2 cellular contexts compared by ENCODE assay signal in the genomic region with DNA sequence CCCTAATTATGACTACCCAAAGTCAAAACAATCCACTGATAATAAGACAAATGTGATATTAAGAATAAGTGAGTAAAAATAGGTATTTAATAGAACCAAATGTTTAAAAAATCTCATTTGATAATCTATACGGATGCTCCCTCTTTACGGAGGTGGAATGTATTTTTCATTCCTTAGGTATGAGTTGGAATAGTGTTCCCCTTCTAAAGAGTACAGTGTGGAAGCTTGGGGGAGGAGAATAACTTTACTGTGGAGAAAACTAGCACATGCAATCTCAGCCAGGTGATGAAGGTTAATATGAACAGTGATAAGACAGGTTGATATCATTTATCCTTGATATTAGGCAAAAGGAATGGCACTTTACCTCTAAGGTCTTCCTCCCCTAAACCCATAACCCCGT.
TF ChIP-seq lines count a peak whose summit lies in the region.

No MANE protein-coding gene starts in this region.

TF ChIP-seq in IMR-90, 13 proteins besides CTCF, POLR2A, EP300 and RAD21:
- TF ChIP-seq, protein P1, sequence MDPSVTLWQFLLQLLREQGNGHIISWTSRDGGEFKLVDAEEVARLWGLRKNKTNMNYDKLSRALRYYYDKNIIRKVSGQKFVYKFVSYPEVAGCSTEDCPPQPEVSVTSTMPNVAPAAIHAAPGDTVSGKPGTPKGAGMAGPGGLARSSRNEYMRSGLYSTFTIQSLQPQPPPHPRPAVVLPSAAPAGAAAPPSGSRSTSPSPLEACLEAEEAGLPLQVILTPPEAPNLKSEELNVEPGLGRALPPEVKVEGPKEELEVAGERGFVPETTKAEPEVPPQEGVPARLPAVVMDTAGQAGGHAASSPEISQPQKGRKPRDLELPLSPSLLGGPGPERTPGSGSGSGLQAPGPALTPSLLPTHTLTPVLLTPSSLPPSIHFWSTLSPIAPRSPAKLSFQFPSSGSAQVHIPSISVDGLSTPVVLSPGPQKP (IDR thresholded peaks at IDR 0.05; ENCODE audit: borderline replicate concordance, low read depth, low read length): no peak
- TF ChIP-seq, protein P2, sequence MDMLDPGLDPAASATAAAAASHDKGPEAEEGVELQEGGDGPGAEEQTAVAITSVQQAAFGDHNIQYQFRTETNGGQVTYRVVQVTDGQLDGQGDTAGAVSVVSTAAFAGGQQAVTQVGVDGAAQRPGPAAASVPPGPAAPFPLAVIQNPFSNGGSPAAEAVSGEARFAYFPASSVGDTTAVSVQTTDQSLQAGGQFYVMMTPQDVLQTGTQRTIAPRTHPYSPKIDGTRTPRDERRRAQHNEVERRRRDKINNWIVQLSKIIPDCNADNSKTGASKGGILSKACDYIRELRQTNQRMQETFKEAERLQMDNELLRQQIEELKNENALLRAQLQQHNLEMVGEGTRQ (IDR thresholded peaks at IDR 0.05; ENCODE audit: low read depth, low read length): no peak
- no peak for TF ChIP-seq SMC3 (IDR thresholded peaks at IDR 0.05; ENCODE audit: low read depth, low read length)
- no peak for TF ChIP-seq MAZ (IDR thresholded peaks at IDR 0.05; ENCODE audit: borderline replicate concordance, low read depth, low read length)
- TF ChIP-seq MAFK (IDR thresholded peaks at IDR 0.05; ENCODE audit: low read depth, low read length): no peak
- TF ChIP-seq MXI1 (IDR thresholded peaks at IDR 0.05; ENCODE audit: borderline replicate concordance, low read depth, low read length): no peak
- TF ChIP-seq NFE2L2 (IDR thresholded peaks at IDR 0.05; ENCODE audit: low read depth, low read length): no peak
- TF ChIP-seq BHLHE40 (IDR thresholded peaks at IDR 0.05; ENCODE audit: low read depth, low read length): no peak
- TF ChIP-seq RFX5 (IDR thresholded peaks at IDR 0.05; ENCODE audit: low read depth, low read length): no peak
- no peak for TF ChIP-seq RCOR1 (IDR thresholded peaks at IDR 0.05; ENCODE audit: insufficient replicate concordance, low read length)

TF ChIP-seq in SK-N-SH, 30 proteins besides CTCF, POLR2A, EP300 and RAD21:
- TF ChIP-seq, protein P2 (IDR thresholded peaks at IDR 0.05; ENCODE audit: borderline replicate concordance, low read depth, low read length): no peak
- TF ChIP-seq SMC3 (IDR thresholded peaks at IDR 0.05; ENCODE audit: low read depth, low read length): no peak
- no peak for TF ChIP-seq FOXM1 (IDR thresholded peaks at IDR 0.05; ENCODE audit: low read depth)
- no peak for TF ChIP-seq EZH2phosphoT487 (IDR thresholded peaks at IDR 0.05; ENCODE audit: borderline replicate concordance, low read depth)
- no peak for TF ChIP-seq GATA2 (CRISPR knock-in tag; IDR thresholded peaks at IDR 0.05)
- TF ChIP-seq FOSL2 (IDR thresholded peaks at IDR 0.05; ENCODE audit: borderline replicate concordance, low read depth): peak; percentile 9; the same call in 1 of the 2 replicates
TF ChIP-seq in SK-N-SH: peak in this region for 1.
